In the genomic region with DNA sequence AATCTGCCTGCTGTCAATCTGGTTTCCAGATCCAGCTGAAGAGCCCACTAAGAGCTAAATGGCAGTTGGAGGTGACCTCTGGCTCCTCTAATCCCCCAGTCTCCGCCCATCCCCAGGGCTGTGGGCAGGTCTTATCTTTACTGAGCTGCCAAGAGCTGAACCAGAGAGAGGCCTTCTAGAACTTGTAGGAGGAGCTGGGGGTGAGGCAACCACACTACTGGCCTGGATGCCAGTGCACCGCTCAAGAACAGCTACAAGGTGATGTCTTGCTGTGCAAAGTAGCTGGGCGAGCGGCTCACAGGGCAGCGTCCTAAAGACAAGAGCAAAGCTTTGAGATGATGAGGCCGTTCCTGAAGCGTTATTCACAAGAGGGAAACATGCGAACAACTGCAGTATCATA, we compare ENCODE assay signal across 19 cellular contexts.
A peak's percentile ranks its signal among the peaks of the same experiment; 100 is the strongest.
DNase-seq lines count a peak whose midpoint lies in the region; ATAC-seq, FAIRE-seq and TF ChIP-seq lines count a peak whose summit lies in the region.
"Had no signal": no experiment of that assay in that cellular context is flagged by ENCODE, and none has a peak within 500 bp of the region (broad histone marks: within the 10 kb centered on the region; RNA-seq: fewer than 3 reads in every experiment).

No MANE protein-coding gene starts in this region.

- H3K4me1 Mint-ChIP-seq in stimulated activated naive B cell treated with anti-CD40 and anti-IgM and Interleukin-4, amounts not matched to agents 10 μg/mL and 1 μg/mL and 100 μg/mL, for 72 hours = no peaks in the 10 kb centered on the region
- H3K4me1 Mint-ChIP-seq: CD8-positive, alpha-beta memory T cell had no signal

- H3K36me3 ChIP-seq in HEK293 (ENCODE audit: control insufficient read depth in 2 of 2, insufficient read depth in 1 of 2, low read length in 2 of 2) (no peaks in the 10 kb centered on the region), spleen (no peaks in the 10 kb centered on the region)
- H3K36me3 ChIP-seq: BLaER1 treated with 17β-estradiol and CSF1 and Interleukin-3, amounts not matched to agents 10 nM and 100 nM; SJCRH30 had no signal

- TF ChIP-seq CTCF in HEK293 (tag by site-specific recombination; IDR thresholded peaks at IDR 0.05) (no peak), spleen (IDR thresholded peaks at IDR 0.05 in 8 of 11, conservative IDR thresholded peaks at IDR 0.05 in 3 of 11) (no peak)

- no peak overlapping the region for H3K27ac Mint-ChIP-seq in stimulated activated naive B cell treated with anti-CD40 and anti-IgM and Interleukin-4, amounts not matched to agents 10 μg/mL and 1 μg/mL and 100 μg/mL, for 72 hours
- H3K27ac Mint-ChIP-seq: CD8-positive, alpha-beta memory T cell; T-helper 1 cell treated with Interleukin-12 subunit alpha and Interleukin-12 subunit beta and Interleukin-4 antibody, amounts not matched to agents 30 μg/mL and 1 μg/mL, for 36 hours had no signal

- no peaks in the 10 kb centered on the region for H3K36me3 Mint-ChIP-seq in stimulated activated naive B cell treated with anti-CD40 and anti-IgM and Interleukin-4, amounts not matched to agents 10 μg/mL and 1 μg/mL and 100 μg/mL, for 72 hours
- H3K36me3 Mint-ChIP-seq: CD8-positive, alpha-beta memory T cell had no signal

- peaks cover 6% of the 10 kb centered on the region in 2 donors for H3K27me3 Mint-ChIP-seq in stimulated activated naive B cell treated with anti-CD40 and anti-IgM and Interleukin-4, amounts not matched to agents 10 μg/mL and 1 μg/mL and 100 μg/mL, for 72 hours

- FAIRE-seq in frontal cortex (lab: Jason Lieb, UNC) = no peak
- FAIRE-seq: D721Med, GM12892, GM18507 had no signal

- H3K4me3 ChIP-seq in HEK293 (ENCODE audit: low read depth, low read length) (no peak overlapping the region), spleen (no peak overlapping the region)
- H3K4me3 ChIP-seq: BLaER1 treated with 17β-estradiol and CSF1 and Interleukin-3, amounts not matched to agents 10 nM and 100 nM; SJCRH30 had no signal

- DNase-seq in NCI-H82 treated with DMSO at 0.1 percent for 48 hours (lab: John Stamatoyannopoulos, UW; ENCODE audit: unreplicated experiment) (peak; percentile 56), iPS-NIHi11 (ENCODE audit: low spot score) (peak; percentile 64), spleen (peak; percentile 45), frontal cortex (ENCODE audit: low spot score in 2 of 2) (no peak)
- DNase-seq in stimulated activated naive B cell treated with anti-CD40 and anti-IgM and Interleukin-4, amounts not matched to agents 10 μg/mL and 1 μg/mL and 100 μg/mL, for 72 hours = no peak
- DNase-seq: CD8-positive, alpha-beta memory T cell; NCI-H1417 treated with DMSO at 0.1 percent for 48 hours; NCI-H1930; NCI-H446 treated with DMSO at 0.1 percent for 48 hours; NCI-H748 treated with DMSO at 0.1 percent for 48 hours; SJCRH30 had no signal

- H3K4me1 ChIP-seq in HEK293 (ENCODE audit: control insufficient read depth, insufficient read depth, low read length) (no peaks in the 10 kb centered on the region), spleen (no peaks in the 10 kb centered on the region)
- H3K4me1 ChIP-seq: BLaER1 treated with 17β-estradiol and CSF1 and Interleukin-3, amounts not matched to agents 10 nM and 100 nM; SJCRH30 had no signal

- WGBS in spleen, 5 donors = 80 to 90% (median 87%) methylated on average over 8 of the region's 8 CpGs

- CTCF ChIA-PET in HEK293 (lab: Yijun Ruan, JAX) = interaction anchor here (0.6 to 1.4 kb wide), 3 partner anchors 42 to 807 kb away, joined by 3 to 4 read pairs (median 4); no protein-coding TSS in a partner anchor

- no peaks in the 10 kb centered on the region for H3K27me3 ChIP-seq in spleen (replicated peaks in 1 of 7)
- H3K27me3 ChIP-seq: BLaER1 treated with 17β-estradiol and CSF1 and Interleukin-3, amounts not matched to agents 10 nM and 100 nM; SJCRH30 had no signal

- peaks cover 12 to 13% of the 10 kb centered on the region in 2 donors for H3K9me3 Mint-ChIP-seq in stimulated activated naive B cell treated with anti-CD40 and anti-IgM and Interleukin-4, amounts not matched to agents 10 μg/mL and 1 μg/mL and 100 μg/mL, for 72 hours

- no peak for TF ChIP-seq POLR2A in spleen (IDR thresholded peaks at IDR 0.05)

- H3K27ac ChIP-seq in HEK293 (ENCODE audit: extremely low read depth, low read depth, low read length) (no peak overlapping the region), spleen (no peak overlapping the region)
- H3K27ac ChIP-seq: BLaER1 treated with 17β-estradiol and CSF1 and Interleukin-3, amounts not matched to agents 10 nM and 100 nM; KMS-11; SJCRH30 had no signal

- intact Hi-C loops in spleen (cut with DNase I; ENCODE audit: low total_unique reads) = no loop called here

- ATAC-seq in stimulated activated naive B cell treated with anti-CD40 and anti-IgM and Interleukin-4, amounts not matched to agents 10 μg/mL and 1 μg/mL and 100 μg/mL, for 72 hours (replicated peaks) = no peak
- ATAC-seq in HG03354 (IDR thresholded peaks at IDR 0.05; ENCODE audit: poor library complexity, severe bottlenecking, unreplicated experiment) = no peak

- H3K4me3 Mint-ChIP-seq in stimulated activated naive B cell treated with anti-CD40 and anti-IgM and Interleukin-4, amounts not matched to agents 10 μg/mL and 1 μg/mL and 100 μg/mL, for 72 hours = no peak overlapping the region
- H3K4me3 Mint-ChIP-seq: CD8-positive, alpha-beta memory T cell; T-helper 1 cell treated with Interleukin-12 subunit alpha and Interleukin-12 subunit beta and Interleukin-4 antibody, amounts not matched to agents 30 μg/mL and 1 μg/mL, for 36 hours had no signal

- H3K9me3 ChIP-seq in HEK293 (ENCODE audit: control insufficient read depth, insufficient read depth, low read depth, low read length) (no peaks in the 10 kb centered on the region), spleen (peaks cover 0 to 10% (median 0%) of the 10 kb centered on the region in 8 donors)
- H3K9me3 ChIP-seq: SJCRH30 had no signal

- POLR2A ChIA-PET in HEK293 (lab: Yijun Ruan, JAX) = no interaction called here

TF ChIP-seq in HEK293, 187 proteins besides CTCF, POLR2A, EP300 and RAD21:
- TF ChIP-seq, protein P1, sequence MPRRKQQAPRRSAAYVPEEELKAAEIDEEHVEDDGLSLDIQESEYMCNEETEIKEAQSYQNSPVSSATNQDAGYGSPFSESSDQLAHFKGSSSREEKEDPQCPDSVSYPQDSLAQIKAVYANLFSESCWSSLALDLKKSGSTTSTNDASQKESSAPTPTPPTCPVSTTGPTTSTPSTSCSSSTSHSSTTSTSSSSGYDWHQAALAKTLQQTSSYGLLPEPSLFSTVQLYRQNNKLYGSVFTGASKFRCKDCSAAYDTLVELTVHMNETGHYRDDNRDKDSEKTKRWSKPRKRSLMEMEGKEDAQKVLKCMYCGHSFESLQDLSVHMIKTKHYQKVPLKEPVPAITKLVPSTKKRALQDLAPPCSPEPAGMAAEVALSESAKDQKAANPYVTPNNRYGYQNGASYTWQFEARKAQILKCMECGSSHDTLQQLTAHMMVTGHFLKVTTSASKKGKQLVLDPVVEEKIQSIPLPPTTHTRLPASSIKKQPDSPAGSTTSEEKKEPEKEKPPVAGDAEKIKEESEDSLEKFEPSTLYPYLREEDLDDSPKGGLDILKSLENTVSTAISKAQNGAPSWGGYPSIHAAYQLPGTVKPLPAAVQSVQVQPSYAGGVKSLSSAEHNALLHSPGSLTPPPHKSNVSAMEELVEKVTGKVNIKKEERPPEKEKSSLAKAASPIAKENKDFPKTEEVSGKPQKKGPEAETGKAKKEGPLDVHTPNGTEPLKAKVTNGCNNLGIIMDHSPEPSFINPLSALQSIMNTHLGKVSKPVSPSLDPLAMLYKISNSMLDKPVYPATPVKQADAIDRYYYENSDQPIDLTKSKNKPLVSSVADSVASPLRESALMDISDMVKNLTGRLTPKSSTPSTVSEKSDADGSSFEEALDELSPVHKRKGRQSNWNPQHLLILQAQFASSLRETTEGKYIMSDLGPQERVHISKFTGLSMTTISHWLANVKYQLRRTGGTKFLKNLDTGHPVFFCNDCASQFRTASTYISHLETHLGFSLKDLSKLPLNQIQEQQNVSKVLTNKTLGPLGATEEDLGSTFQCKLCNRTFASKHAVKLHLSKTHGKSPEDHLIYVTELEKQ (tag by site-specific recombination; IDR thresholded peaks at IDR 0.05; ENCODE audit: borderline replicate concordance) = no peak
- TF ChIP-seq EGR2 (tag by site-specific recombination; IDR thresholded peaks at IDR 0.05; ENCODE audit: low read depth) = peak; percentile 45; the same call in 1 of the 2 replicates
TF ChIP-seq in HEK293: peak in this region for 1.

Comparison
In these comparisons a context has a peak if more than half of its experiments do, and no peak if none do; other contexts are left out.
1. DNase-seq: peak in NCI-H82 treated with DMSO at 0.1 percent for 48 hours (single experiment), iPS-NIHi11 (single experiment) and spleen (single experiment); none in frontal cortex (0 of 2) and stimulated activated naive B cell treated with anti-CD40 and anti-IgM and Interleukin-4, amounts not matched to agents 10 μg/mL and 1 μg/mL and 100 μg/mL, for 72 hours (single experiment).